Comparison of ENCODE assay signal across 12 cellular contexts in the genomic region with DNA sequence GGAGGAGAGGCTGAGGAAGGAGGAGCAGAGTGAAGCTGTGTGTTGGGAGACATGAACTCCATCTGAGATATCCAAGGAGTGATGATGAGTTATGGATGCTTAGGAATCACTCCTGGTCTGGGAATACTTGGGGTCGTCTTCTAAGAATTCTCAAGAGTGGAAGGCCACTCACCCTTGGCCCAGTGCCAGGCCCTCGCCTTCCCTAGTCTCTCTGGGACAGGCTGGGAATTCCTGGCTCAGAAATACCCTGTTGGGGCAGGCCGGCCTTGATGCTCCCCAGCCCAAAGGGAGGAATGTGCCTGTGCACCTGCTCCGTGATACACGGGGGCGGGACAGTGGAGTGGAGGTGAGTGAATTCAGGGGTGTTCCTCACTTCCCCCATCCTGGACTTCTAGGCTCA. TPM values are rescaled to one million over a fixed set of nuclear protein-coding genes. Genes with fewer than 3 reads are reported as not detected.
A peak's percentile ranks its signal among the peaks of the same experiment; 100 is the strongest.
DNase-seq lines count a peak whose midpoint lies in the region; ATAC-seq and TF ChIP-seq lines count a peak whose summit lies in the region.
"Had no signal": no experiment of that assay in that cellular context is flagged by ENCODE, and none has a peak within 500 bp of the region (broad histone marks: within the 10 kb centered on the region; RNA-seq: fewer than 3 reads in every experiment).

No MANE protein-coding gene starts in this region.

- H3K4me1 ChIP-seq in BLaER1 treated with 17β-estradiol and CSF1 and Interleukin-3, amounts not matched to agents 10 nM and 100 nM: peaks cover 60 to 90% (median 80%) of the 10 kb centered on the region in 10 experiments
- H3K4me1 ChIP-seq in esophagus muscularis mucosa (peaks cover 72 to 80% (median 78%) of the 10 kb centered on the region in 4 donors), psoas muscle (peaks cover 41% of the 10 kb centered on the region), A673 (ENCODE audit: insufficient read depth, low read length, poor library complexity, severe bottlenecking) (peaks cover 55% of the 10 kb centered on the region)

- intact Hi-C loops in esophagus muscularis mucosa (cut with DNase I): no loop called here
- intact Hi-C loops in psoas muscle (cut with DNase I): no loop called here
- intact Hi-C loops in A673 (cut with micrococcal nuclease; ENCODE audit: unreplicated experiment): no loop called here

- H3K4me3 ChIP-seq in BLaER1 treated with 17β-estradiol and CSF1 and Interleukin-3, amounts not matched to agents 10 nM and 100 nM: no peak overlapping the region
- H3K4me3 ChIP-seq in esophagus muscularis mucosa: no peak overlapping the region
- H3K4me3 ChIP-seq in psoas muscle: no peak overlapping the region
- H3K4me3 ChIP-seq in A673 (ENCODE audit: low read depth, low read length, poor library complexity, severe bottlenecking): no peak overlapping the region

- no peak for TF ChIP-seq RAD21 in Ishikawa (IDR thresholded peaks at IDR 0.05; ENCODE audit: low read depth)

- H3K27me3 ChIP-seq in BLaER1 treated with 17β-estradiol and CSF1 and Interleukin-3, amounts not matched to agents 10 nM and 100 nM: peaks cover 0 to 15% (median 3%) of the 10 kb centered on the region in 11 experiments; a peak in 5 of 22 replicates
- H3K27me3 ChIP-seq in esophagus muscularis mucosa: no peaks in the 10 kb centered on the region
- H3K27me3 ChIP-seq in psoas muscle (ENCODE audit: insufficient read depth in 3 of 3, low read length in 2 of 3): no peaks in the 10 kb centered on the region
- no peaks in the 10 kb centered on the region for H3K27me3 ChIP-seq in A673 (replicated peaks; ENCODE audit: insufficient read depth, low read depth, low read length, poor library complexity)

- no peaks in the 10 kb centered on the region for H3K9me3 ChIP-seq in BLaER1 treated with 17β-estradiol and CSF1 and Interleukin-3, amounts not matched to agents 10 nM and 100 nM (replicated peaks in 1 of 11)
- H3K9me3 ChIP-seq in esophagus muscularis mucosa (no peaks in the 10 kb centered on the region), psoas muscle (no peaks in the 10 kb centered on the region), A673 (ENCODE audit: low read depth, low read length, poor library complexity, severe bottlenecking) (no peaks in the 10 kb centered on the region)

- no peak for TF ChIP-seq EP300 in Ishikawa (IDR thresholded peaks at IDR 0.05; ENCODE audit: borderline replicate concordance)
- no peak for TF ChIP-seq EP300 in esophagus muscularis mucosa (IDR thresholded peaks at IDR 0.05)

- CTCF ChIA-PET in A673 (lab: Charles Lee): no interaction called here

- H3K4me2 ChIP-seq in BLaER1 treated with 17β-estradiol and CSF1 and Interleukin-3, amounts not matched to agents 10 nM and 100 nM: peak overlapping the region; percentile 85 to 97 (median 90); a peak in 21 of 22 replicates

- peaks cover 0 to 23% (median 7%) of the 10 kb centered on the region in 11 experiments; a peak in 7 of 22 replicates for H4K20me1 ChIP-seq in BLaER1 treated with 17β-estradiol and CSF1 and Interleukin-3, amounts not matched to agents 10 nM and 100 nM

- 53% methylated on average over 6 of the region's 6 CpGs for WGBS in esophagus muscularis mucosa
- WGBS in psoas muscle, 3 donors: 57 to 71% (median 70%) methylated on average over 6 of the region's 6 CpGs

- TF ChIP-seq POLR2A in esophagus muscularis mucosa (IDR thresholded peaks at IDR 0.05; ENCODE audit: low read depth): no peak

- H3K27ac ChIP-seq in BLaER1 treated with 17β-estradiol and CSF1 and Interleukin-3, amounts not matched to agents 10 nM and 100 nM: peak overlapping the region in 4 of 11 experiments; percentile 51 to 97 (median 96); a peak in 3 of 22 replicates
- H3K27ac ChIP-seq in esophagus muscularis mucosa (replicated peaks in 1 of 4) (peak overlapping the region; percentile 89 to 92 (median 91)), psoas muscle (peak overlapping the region; percentile 98), A673 (ENCODE audit: low read depth, low read length, poor library complexity, severe bottlenecking) (no peak overlapping the region)

- no TSS peak for BruUV-seq in A673 (replicated peaks; lab: Mats Ljungman, UMichigan)

- no peaks in the 10 kb centered on the region for H3K36me3 ChIP-seq in BLaER1 treated with 17β-estradiol and CSF1 and Interleukin-3, amounts not matched to agents 10 nM and 100 nM
- H3K36me3 ChIP-seq in esophagus muscularis mucosa (no peaks in the 10 kb centered on the region), psoas muscle (ENCODE audit: insufficient read depth in 1 of 2, low read depth in 1 of 2) (no peaks in the 10 kb centered on the region), A673 (ENCODE audit: insufficient read depth, low read length, poor library complexity, severe bottlenecking) (no peaks in the 10 kb centered on the region)

- DNase-seq in esophagus muscularis mucosa (ENCODE audit: extremely low spot score) (no peak), psoas muscle (peak; percentile 47 to 62), GM20000 (ENCODE audit: low spot score) (no peak), A673 (ENCODE audit: low spot score) (no peak)
- DNase-seq: activated CD4-positive, alpha-beta T cell treated with anti-CD3 and anti-CD28 coated beads, Interleukin-2, amount 10 ng/mL, durations not matched to agents 24 days and 14 days; activated naive CD4-positive, alpha-beta T cell; nephron progenitor cell had no signal

- ATAC-seq in psoas muscle (no peak), HG02884 (IDR thresholded peaks at IDR 0.05; ENCODE audit: unreplicated experiment) (no peak), GM18868 (IDR thresholded peaks at IDR 0.05; ENCODE audit: unreplicated experiment) (no peak)

- no peak overlapping the region for H3K9ac ChIP-seq in BLaER1 treated with 17β-estradiol and CSF1 and Interleukin-3, amounts not matched to agents 10 nM and 100 nM

- TF ChIP-seq CTCF in esophagus muscularis mucosa (IDR thresholded peaks at IDR 0.05) (no peak), psoas muscle (IDR thresholded peaks at IDR 0.05) (no peak), GM20000 (IDR thresholded peaks at IDR 0.05; ENCODE audit: extremely low read depth, missing control alignments) (no peak), A673 (conservative IDR thresholded peaks at IDR 0.05; ENCODE audit: low read depth, low read length) (no peak)

- POLR2A ChIA-PET in A673 (lab: Charles Lee; ENCODE audit: low non-redundant PET): no interaction called here

TF ChIP-seq in Ishikawa, 13 proteins besides CTCF, POLR2A, EP300 and RAD21:
- TF ChIP-seq NFIC (IDR thresholded peaks at IDR 0.05) (peak; percentile 76), REST (IDR thresholded peaks at IDR 0.05; ENCODE audit: low read depth) (no peak)

RNA-seq across cellular contexts. Expression of gene LMNA, which starts 12.6 kb away (rescaled TPM):
- total RNA-seq in esophagus muscularis mucosa (100 to 1,000 TPM; 311 to 589 (median 380) TPM), psoas muscle (100 to 1,000 TPM; 161 to 392 (median 291) TPM), A673 (2021) (204 and 225 TPM in 2 replicates)
- polyA plus RNA-seq in psoas muscle: 100 to 1,000 TPM; 114 to 237 (median 138) TPM

RNA-seq across cellular contexts. Expression of gene MEX3A, which starts 19.6 kb away (rescaled TPM):
- 1 to 10 TPM in 1 of 4 donors, under 1 TPM in 3; under 0.01 to 1.6 (median 0.66) TPM for total RNA-seq in esophagus muscularis mucosa
- total RNA-seq in psoas muscle: under 1 TPM; 0.06 to 0.28 (median 0.11) TPM
- polyA plus RNA-seq in psoas muscle: under 1 TPM; 0.07 to 0.42 (median 0.22) TPM
- total RNA-seq in A673 (2021): 90.0 and 92.5 TPM in 2 replicates
- total RNA-seq: T-helper 1 cell treated with Interleukin-12 subunit alpha and Interleukin-12 subunit beta and Interleukin-4 antibody, amounts not matched to agents 30 ng/mL and 1 ng/mL, for 36 hours had no signal

RNA-seq across cellular contexts. Expression of gene RAB25, which starts 40.9 kb away (rescaled TPM):
- not detected for total RNA-seq in esophagus muscularis mucosa
- total RNA-seq in psoas muscle: not detected
- polyA plus RNA-seq in psoas muscle: under 1 TPM; 0.07 to 0.34 (median 0.13) TPM
- total RNA-seq in A673 (2021): 0.47 and 0.66 TPM in 2 replicates
- total RNA-seq: activated CD4-positive, alpha-beta T cell treated with anti-CD3 and anti-CD28 coated beads, Interleukin-2, amount 10 ng/mL, durations not matched to agents 24 days and 14 days; T-helper 1 cell treated with Interleukin-12 subunit alpha and Interleukin-12 subunit beta and Interleukin-4 antibody, amounts not matched to agents 30 ng/mL and 1 ng/mL, for 36 hours had no signal

RNA-seq across cellular contexts. Expression of gene LAMTOR2, which starts 47.3 kb away (rescaled TPM):
- 100 to 1,000 TPM in 1 of 4 donors, 10 to 100 TPM in 3; 59.3 to 106 (median 75.5) TPM for total RNA-seq in esophagus muscularis mucosa
- 10 to 100 TPM; 46.1 to 63.9 (median 51.2) TPM for total RNA-seq in psoas muscle
- 100 to 1,000 TPM in 1 of 3 donors, 10 to 100 TPM in 2; 89.0 to 101 (median 95.7) TPM for polyA plus RNA-seq in psoas muscle
- total RNA-seq in A673 (2021): 52.0 and 63.6 TPM in 2 replicates

RNA-seq across cellular contexts. Expression of gene UBQLN4, which starts 48.3 kb away (rescaled TPM):
- total RNA-seq in esophagus muscularis mucosa (10 to 100 TPM; 17.4 to 33.3 (median 26.0) TPM), psoas muscle (10 to 100 TPM; 46.6 to 64.9 (median 53.1) TPM), A673 (2021) (66.6 and 75.2 TPM in 2 replicates)
- 10 to 100 TPM; 36.8 to 73.9 (median 55.5) TPM for polyA plus RNA-seq in psoas muscle

Comparison
In these comparisons a context has a peak if more than half of its experiments do, and no peak if none do; other contexts are left out.
1. DNase-seq: peak in psoas muscle (2 of 2); none in esophagus muscularis mucosa (single experiment), GM20000 (single experiment) and A673 (single experiment).
2. RNA of gene MEX3A, which starts 19.6 kb away (total RNA-seq): 90.0 to 92.5 TPM in A673; under 0.01 to 1.6 TPM in esophagus muscularis mucosa and 0.06 to 0.28 TPM in psoas muscle; every median in the first group is over 10 times any median in the second.